ENCODE assay signal across 15 cellular contexts in the genomic region with DNA sequence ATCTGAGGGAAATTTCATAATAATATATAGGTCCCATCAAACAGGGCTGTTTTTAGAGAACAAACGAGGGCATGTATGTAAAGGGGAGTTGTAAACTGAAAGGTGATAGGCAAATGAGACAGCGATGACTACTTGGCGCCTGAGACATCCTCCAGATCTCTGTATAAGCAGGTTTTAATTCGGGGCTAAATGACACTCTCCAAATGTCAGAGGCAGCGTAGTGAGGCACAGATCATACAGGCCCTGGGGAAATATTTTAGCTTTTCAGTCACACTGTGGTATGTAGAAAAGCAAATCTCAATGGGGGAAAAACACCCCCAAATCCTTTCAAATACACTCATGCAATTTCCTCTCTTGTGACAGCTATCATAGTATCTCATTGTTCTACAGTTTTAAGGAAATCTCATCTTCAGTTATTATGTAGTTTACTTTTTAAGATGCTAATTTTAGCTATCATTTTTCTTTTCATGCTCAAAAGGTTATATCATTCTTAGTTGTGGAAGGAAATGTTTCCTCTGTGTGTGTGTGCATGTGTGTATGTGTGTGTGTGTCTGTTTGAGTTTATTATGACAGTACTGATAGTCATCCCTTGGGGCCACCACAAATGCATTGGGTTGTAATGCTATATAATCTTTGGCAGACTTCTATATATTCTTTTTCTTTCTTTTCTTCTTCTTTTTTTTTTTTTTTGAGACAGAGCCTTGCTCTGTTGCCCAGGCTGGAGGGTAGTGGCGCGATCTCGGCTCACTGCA. TPM values are rescaled to one million over a fixed set of nuclear protein-coding genes. Genes with fewer than 3 reads are reported as not detected.
DNase-seq lines count a peak whose midpoint lies in the region; ATAC-seq lines count a peak whose summit lies in the region.
"Had no signal": no experiment of that assay in that cellular context is flagged by ENCODE, and none has a peak within 500 bp of the region (broad histone marks: within the 10 kb centered on the region; RNA-seq: fewer than 3 reads in every experiment).

No MANE protein-coding gene starts in this region.

- H3K9me3 Mint-ChIP-seq in activated T-cell treated with anti-CD3 and anti-CD28 coated beads, Interleukin-2, amount 50 U/mL, for 24 hours = no peaks in the 10 kb centered on the region
- no peaks in the 10 kb centered on the region for H3K9me3 Mint-ChIP-seq in activated naive CD8-positive, alpha-beta T cell treated with anti-CD3 and anti-CD28 coated beads, Interleukin-2, amount 50 U/mL, for 24 hours

- peak overlapping the region; percentile 15 for H3K27ac Mint-ChIP-seq in activated T-cell treated with anti-CD3 and anti-CD28 coated beads, Interleukin-2, amount 50 U/mL, for 24 hours
- H3K27ac Mint-ChIP-seq in activated naive CD8-positive, alpha-beta T cell treated with anti-CD3 and anti-CD28 coated beads, Interleukin-2, amount 50 U/mL, for 24 hours = no peak overlapping the region

- ATAC-seq in activated naive CD8-positive, alpha-beta T cell treated with anti-CD3 and anti-CD28 coated beads, Interleukin-2, amount 50 U/mL, for 24 hours = peak; percentile 83
- peak; percentile 91 for ATAC-seq in stimulated activated naive CD8-positive, alpha-beta T cell treated with anti-CD3 and anti-CD28 coated beads, Interleukin-15, Interleukin-2, amounts not matched to agents 100 U/mL and 50 U/mL, for 24 hours
- ATAC-seq in esophagus mucosa (no peak), GM18861 (IDR thresholded peaks at IDR 0.05; ENCODE audit: unreplicated experiment) (no peak)
- ATAC-seq: A549 had no signal

- H3K4me1 Mint-ChIP-seq in activated T-cell treated with anti-CD3 and anti-CD28 coated beads, Interleukin-2, amount 50 U/mL, for 24 hours (ENCODE audit: low read depth) = peaks cover 16% of the 10 kb centered on the region
- peaks cover 12% of the 10 kb centered on the region for H3K4me1 Mint-ChIP-seq in activated naive CD8-positive, alpha-beta T cell treated with anti-CD3 and anti-CD28 coated beads, Interleukin-2, amount 50 U/mL, for 24 hours

- no peaks in the 10 kb centered on the region for H3K27me3 Mint-ChIP-seq in activated T-cell treated with anti-CD3 and anti-CD28 coated beads, Interleukin-2, amount 50 U/mL, for 24 hours
- no peaks in the 10 kb centered on the region for H3K27me3 Mint-ChIP-seq in activated naive CD8-positive, alpha-beta T cell treated with anti-CD3 and anti-CD28 coated beads, Interleukin-2, amount 50 U/mL, for 24 hours

- DNase-seq in activated T-cell treated with anti-CD3 and anti-CD28 coated beads, Interleukin-2, amount 50 U/mL, for 24 hours = no peak
- no peak for DNase-seq in activated T-cell treated with anti-CD3 and anti-CD28 coated beads for 4 hours
- peak; percentile 1 for DNase-seq in EH (ENCODE audit: low read depth)
- DNase-seq in activated naive CD8-positive, alpha-beta T cell treated with anti-CD3 and anti-CD28 coated beads, Interleukin-2, amount 50 U/mL, for 24 hours = no peak
- DNase-seq in stimulated activated naive CD8-positive, alpha-beta T cell treated with anti-CD3 and anti-CD28 coated beads, Interleukin-15, Interleukin-2, amounts not matched to agents 100 U/mL and 50 U/mL, for 24 hours = no peak
- no peak for DNase-seq in MV-4-11 (lab: John Stamatoyannopoulos, UW)
- DNase-seq: Caco-2, HCEC 1CT, NCI-H1105 treated with DMSO at 0.1 percent for 48 hours, NCI-H187 treated with DMSO at 0.1 percent for 48 hours, NCI-H526 treated with DMSO at 0.1 percent for 48 hours, SHP77 treated with DMSO at 0.1 percent for 48 hours had no signal

- no peaks in the 10 kb centered on the region for H3K36me3 Mint-ChIP-seq in activated T-cell treated with anti-CD3 and anti-CD28 coated beads, Interleukin-2, amount 50 U/mL, for 24 hours (ENCODE audit: low read depth)
- H3K36me3 Mint-ChIP-seq in activated naive CD8-positive, alpha-beta T cell treated with anti-CD3 and anti-CD28 coated beads, Interleukin-2, amount 50 U/mL, for 24 hours (ENCODE audit: low read depth) = no peaks in the 10 kb centered on the region

- H3K4me3 Mint-ChIP-seq in activated T-cell treated with anti-CD3 and anti-CD28 coated beads, Interleukin-2, amount 50 U/mL, for 24 hours = no peak overlapping the region
- no peak overlapping the region for H3K4me3 Mint-ChIP-seq in activated naive CD8-positive, alpha-beta T cell treated with anti-CD3 and anti-CD28 coated beads, Interleukin-2, amount 50 U/mL, for 24 hours

RNA-seq across cellular contexts. Expression of a gene that starts 1.1 kb away (rescaled TPM):
- 30.4 TPM for total RNA-seq in esophagus mucosa

Comparison
In these comparisons a context has a peak if more than half of its experiments do, and no peak if none do; other contexts are left out.
1. ATAC-seq: peak in activated naive CD8-positive, alpha-beta T cell treated with anti-CD3 and anti-CD28 coated beads, Interleukin-2, amount 50 U/mL, for 24 hours (single experiment) and stimulated activated naive CD8-positive, alpha-beta T cell treated with anti-CD3 and anti-CD28 coated beads, Interleukin-15, Interleukin-2, amounts not matched to agents 100 U/mL and 50 U/mL, for 24 hours (single experiment); none in esophagus mucosa (single experiment) and GM18861 (single experiment).